ENCODE assay signal across 9 cellular contexts in genomic region chr6:119269266-119270103, GRCh38.
"Had no signal": no experiment of that assay in that cellular context is flagged by ENCODE, and none has a peak within 500 bp of the region (broad histone marks: within the 10 kb centered on the region; RNA-seq: fewer than 3 reads in every experiment).

No MANE protein-coding gene starts in this region.

- ATAC-seq: GM23338, HCT116 had no signal

- H2AFZ ChIP-seq: GM23338 had no signal

- H3K4me3 ChIP-seq: GM23338 had no signal

- H3K4me1 Mint-ChIP-seq: GM23338, H9 had no signal

- H3K27ac Mint-ChIP-seq: GM23338, H9, HFFc6 had no signal

- H3K27ac ChIP-seq: HL-60 had no signal

- DNase-seq: H9, HFFc6, IMR-90, KBM-7 had no signal

- FAIRE-seq: H1, H54 had no signal

- H3K4me2 ChIP-seq: GM23338 had no signal

- H3K4me3 Mint-ChIP-seq: GM23338, H9, HFFc6 had no signal
